ENCODE assay signal across 8 cellular contexts in the genomic region with DNA sequence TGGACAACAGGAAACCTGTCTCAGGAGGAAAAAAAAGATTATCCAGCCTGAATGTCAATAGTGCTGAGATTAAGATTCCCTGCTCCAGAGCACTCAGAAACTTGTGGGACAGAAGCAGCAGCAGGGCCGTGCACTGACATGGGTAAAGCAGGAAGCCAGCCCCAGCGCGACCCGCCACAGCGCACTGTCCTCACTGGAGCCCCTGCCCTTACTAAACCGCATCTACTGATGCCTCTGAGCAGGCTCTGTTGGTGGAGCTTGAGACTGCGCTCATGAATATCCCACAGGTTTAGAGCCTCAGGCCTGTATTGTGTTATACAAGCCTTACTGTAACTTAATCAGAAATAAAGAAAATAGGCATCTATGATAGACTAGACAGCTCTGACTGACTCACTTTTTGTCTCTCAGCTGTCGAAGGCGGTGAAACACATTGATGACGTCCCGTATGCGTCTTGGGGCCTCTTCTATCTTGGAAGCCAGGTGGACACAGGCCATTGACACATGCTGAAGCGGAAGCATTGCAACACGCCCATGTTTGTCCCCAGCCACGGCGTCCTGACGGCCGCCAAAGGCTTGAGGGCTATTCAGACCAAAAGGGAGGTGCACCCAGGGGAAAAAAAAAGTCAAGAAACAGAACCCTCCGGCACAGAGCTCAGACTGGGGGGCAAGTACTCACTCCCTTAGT. TPM values are rescaled to one million over a fixed set of nuclear protein-coding genes. Genes with fewer than 3 reads are reported as not detected.
DNase-seq lines count a peak whose midpoint lies in the region; ATAC-seq and TF ChIP-seq lines count a peak whose summit lies in the region.

No MANE protein-coding gene starts in this region.

- H3K4me3 Mint-ChIP-seq in type B pancreatic cell: peak overlapping the region; percentile 95

- no peaks in the 10 kb centered on the region for H3K9me3 ChIP-seq in heart left ventricle

- H3K27ac ChIP-seq in heart left ventricle: peak overlapping the region in 8 of 12 donors; percentile 82 to 97 (median 94)

- TF ChIP-seq CTCF in heart left ventricle (IDR thresholded peaks at IDR 0.05): no peak
- TF ChIP-seq CTCF in kidney epithelial cell (IDR thresholded peaks at IDR 0.05; ENCODE audit: insufficient read depth, low read length, poor library complexity, severe bottlenecking): no peak
- no peak for TF ChIP-seq CTCF in type B pancreatic cell (conservative IDR thresholded peaks at IDR 0.05)

- 47 to 58% (median 53%) methylated on average over 18 to 19 of the region's 19 CpGs for whole genome bisulfite sequencing in heart left ventricle, 4 donors

- H3K36me3 ChIP-seq in heart left ventricle: peaks cover 0 to 81% (median 75%) of the 10 kb centered on the region in 9 donors
- peaks cover 10% of the 10 kb centered on the region for H3K36me3 ChIP-seq in kidney epithelial cell (ENCODE audit: control insufficient read depth, insufficient read depth, low read length)

- H3K27me3 Mint-ChIP-seq in type B pancreatic cell: no peaks in the 10 kb centered on the region

- DNase-seq in heart left ventricle (no peak), left ventricle myocardium superior (no peak), kidney epithelial cell (ENCODE audit: low read depth) (no peak), type B pancreatic cell (ENCODE audit: extremely low spot score, unreplicated experiment) (no peak), SKM-1 (lab: John Stamatoyannopoulos, UW; ENCODE audit: unreplicated experiment) (no peak), germinal center (ENCODE audit: low spot score) (no peak), middle frontal gyrus (ENCODE audit: extremely low spot score, low spot score) (no peak)
- DNase-seq in activated naive CD4-positive, alpha-beta T cell treated with anti-CD3 and anti-CD28 coated beads, Interleukin-2, amount 50 U/mL, for 72 hours (ENCODE audit: low spot score in 2 of 2): no peak

- H3K9me3 Mint-ChIP-seq in activated naive CD4-positive, alpha-beta T cell treated with anti-CD3 and anti-CD28 coated beads, Interleukin-2, amount 50 U/mL, for 72 hours: no peaks in the 10 kb centered on the region
- H3K9me3 Mint-ChIP-seq in type B pancreatic cell: no peaks in the 10 kb centered on the region

- peaks cover 10% of the 10 kb centered on the region for H3K4me1 Mint-ChIP-seq in type B pancreatic cell (ENCODE audit: unreplicated experiment)

- TF ChIP-seq POLR2A in heart left ventricle (IDR thresholded peaks at IDR 0.05): no peak

- peaks cover 5 to 54% (median 37%) of the 10 kb centered on the region in 12 donors for H3K4me1 ChIP-seq in heart left ventricle

- peaks cover 45 to 48% of the 10 kb centered on the region in 2 donors for H3K36me3 Mint-ChIP-seq in activated naive CD4-positive, alpha-beta T cell treated with anti-CD3 and anti-CD28 coated beads, Interleukin-2, amount 50 U/mL, for 72 hours
- H3K36me3 Mint-ChIP-seq in type B pancreatic cell: peaks cover 18% of the 10 kb centered on the region

- H3K4me3 ChIP-seq in heart left ventricle (peak overlapping the region; percentile 76 to 100 (median 98)), kidney epithelial cell (ENCODE audit: low read depth, low read length) (peak overlapping the region; percentile 96)

- H3K27ac Mint-ChIP-seq in activated naive CD4-positive, alpha-beta T cell treated with anti-CD3 and anti-CD28 coated beads, Interleukin-2, amount 50 U/mL, for 72 hours: peak overlapping the region; percentile 93 to 95
- H3K27ac Mint-ChIP-seq in type B pancreatic cell: peak overlapping the region; percentile 95

- ATAC-seq in heart left ventricle (no peak), left ventricle myocardium superior (no peak)
- no peak for ATAC-seq in activated naive CD4-positive, alpha-beta T cell treated with anti-CD3 and anti-CD28 coated beads, Interleukin-2, amount 50 U/mL, for 72 hours

- intact Hi-C loops in heart left ventricle (cut with DNase I): no loop called here
- intact Hi-C loops in left ventricle myocardium superior (cut with micrococcal nuclease): no loop called here

- H3K27me3 ChIP-seq in heart left ventricle (no peaks in the 10 kb centered on the region), kidney epithelial cell (ENCODE audit: control insufficient read depth, insufficient read depth, low read length) (no peaks in the 10 kb centered on the region)

RNA-seq across cellular contexts. Expression of a gene that starts 1.2 kb away (rescaled TPM):
- total RNA-seq in heart left ventricle (10 to 100 TPM; 35.4 to 66.5 (median 50.7) TPM), left ventricle myocardium superior (61.0 TPM), kidney epithelial cell (134 and 136 TPM in 2 replicates), type B pancreatic cell (ENCODE audit: low replicate concordance) (194 and 298 TPM in 2 replicates)
- polyA plus RNA-seq in heart left ventricle: 10 to 100 TPM; 42.3 to 87.8 TPM
- total RNA-seq in activated naive CD4-positive, alpha-beta T cell treated with anti-CD3 and anti-CD28 coated beads, Interleukin-2, amount 50 U/mL, for 72 hours: 100 to 1,000 TPM; 108 to 174 TPM

RNA-seq across cellular contexts. Expression of a gene that starts 9.1 kb away (rescaled TPM):
- total RNA-seq in heart left ventricle: 100 to 1,000 TPM; 112 to 208 (median 128) TPM
- 100 to 1,000 TPM; 147 to 238 TPM for polyA plus RNA-seq in heart left ventricle
- 155 TPM for total RNA-seq in left ventricle myocardium superior
- 100 to 1,000 TPM in 1 of 2 donors, 10 to 100 TPM in 1; 82.9 to 115 TPM for total RNA-seq in activated naive CD4-positive, alpha-beta T cell treated with anti-CD3 and anti-CD28 coated beads, Interleukin-2, amount 50 U/mL, for 72 hours
- total RNA-seq in kidney epithelial cell: 134 and 159 TPM in 2 replicates
- total RNA-seq in type B pancreatic cell (ENCODE audit: low replicate concordance): 98.9 and 108 TPM in 2 replicates

RNA-seq across cellular contexts. Expression of a gene that starts 23.0 kb away (rescaled TPM):
- total RNA-seq in heart left ventricle (100 to 1,000 TPM; 157 to 273 (median 188) TPM), left ventricle myocardium superior (268 TPM), kidney epithelial cell (201 and 204 TPM in 2 replicates), type B pancreatic cell (ENCODE audit: low replicate concordance) (122 and 143 TPM in 2 replicates)
- 100 to 1,000 TPM; 268 to 465 TPM for polyA plus RNA-seq in heart left ventricle
- 100 to 1,000 TPM; 115 to 122 TPM for total RNA-seq in activated naive CD4-positive, alpha-beta T cell treated with anti-CD3 and anti-CD28 coated beads, Interleukin-2, amount 50 U/mL, for 72 hours

RNA-seq across cellular contexts. Expression of a gene that starts 23.1 kb away (rescaled TPM):
- total RNA-seq in heart left ventricle (1 to 10 TPM in 8 of 9 donors, under 1 TPM in 1; 0.58 to 4.0 (median 1.3) TPM), left ventricle myocardium superior (2.1 TPM), kidney epithelial cell (1.4 and 1.6 TPM in 2 replicates), type B pancreatic cell (ENCODE audit: low replicate concordance) (7.6 and 11.1 TPM in 2 replicates)
- 1 to 10 TPM in 1 of 2 donors, under 1 TPM in 1; 0.86 to 1.5 TPM for polyA plus RNA-seq in heart left ventricle
- total RNA-seq in activated naive CD4-positive, alpha-beta T cell treated with anti-CD3 and anti-CD28 coated beads, Interleukin-2, amount 50 U/mL, for 72 hours: under 1 TPM in 1 of 2 donors, not detected in 1; 0.29 TPM

RNA-seq across cellular contexts. Expression of a gene that starts 37.5 kb away (rescaled TPM):
- total RNA-seq in heart left ventricle (10 to 100 TPM; 11.0 to 49.5 (median 18.8) TPM), left ventricle myocardium superior (13.5 TPM), kidney epithelial cell (27.6 and 28.3 TPM in 2 replicates), type B pancreatic cell (ENCODE audit: low replicate concordance) (44.5 and 49.9 TPM in 2 replicates)
- polyA plus RNA-seq in heart left ventricle: 10 to 100 TPM in 1 of 2 donors, 1 to 10 TPM in 1; 7.0 to 13.2 TPM
- total RNA-seq in activated naive CD4-positive, alpha-beta T cell treated with anti-CD3 and anti-CD28 coated beads, Interleukin-2, amount 50 U/mL, for 72 hours: 1 to 10 TPM in 1 of 2 donors, under 1 TPM in 1; 0.59 to 6.9 TPM
